In the genomic region with DNA sequence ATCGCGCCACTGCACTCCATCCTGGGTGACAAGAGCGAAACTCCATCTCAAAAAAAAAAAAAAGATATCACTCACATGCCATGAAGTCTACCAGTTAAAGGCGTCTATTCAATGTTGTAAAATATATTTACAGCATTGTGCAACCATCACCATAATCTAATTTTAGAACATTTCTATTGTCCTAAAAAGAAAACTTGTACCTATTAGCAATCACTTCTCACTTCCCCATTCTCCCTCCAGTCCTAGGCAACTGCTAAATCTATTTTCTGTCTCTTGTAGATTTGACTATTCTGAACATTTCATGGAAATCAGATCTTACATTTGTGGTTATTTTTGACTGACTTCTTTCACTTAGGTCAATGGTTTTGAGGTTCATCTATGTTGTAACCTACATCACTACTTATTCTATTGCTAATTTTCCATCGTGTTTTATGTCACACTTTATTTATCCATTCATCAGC, we compare ENCODE assay signal across 10 cellular contexts. TPM values are rescaled to one million over a fixed set of nuclear protein-coding genes. Genes with fewer than 3 reads are reported as not detected.
DNase-seq lines count a peak whose midpoint lies in the region; ATAC-seq and TF ChIP-seq lines count a peak whose summit lies in the region.
"Had no signal": no experiment of that assay in that cellular context is flagged by ENCODE, and none has a peak within 500 bp of the region (broad histone marks: within the 10 kb centered on the region; RNA-seq: fewer than 3 reads in every experiment).

No MANE protein-coding gene starts in this region.

- in situ Hi-C loops in mammary epithelial cell (cut with MboI; ENCODE audit: low sequenced_read_pairs in 2 of 2), result no loop called here

- no peak for TF ChIP-seq CTCF in mammary epithelial cell (conservative IDR thresholded peaks at IDR 0.05 in 1 of 2, IDR thresholded peaks at IDR 0.05 in 1 of 2; ENCODE audit: extremely low read depth in 1 of 2, insufficient read depth in 1 of 2, low read depth in 1 of 2, low read length in 2 of 2)

- H3K4me1 ChIP-seq in mammary epithelial cell (ENCODE audit: insufficient read depth, low read length), result no peaks in the 10 kb centered on the region

- no peak overlapping the region for H3K4me3 ChIP-seq in mammary epithelial cell (replicated peaks in 1 of 3; ENCODE audit: insufficient read depth in 1 of 3, low read depth in 2 of 3, low read length in 3 of 3)
- H3K4me3 ChIP-seq: PC-9 had no signal

- CTCF ChIA-PET in mammary epithelial cell (lab: Charles Lee; ENCODE audit: low non-redundant PET), result no interaction called here

- H3K27ac ChIP-seq in mammary epithelial cell (ENCODE audit: insufficient read depth, low read depth, low read length), result no peak overlapping the region
- H3K27ac ChIP-seq: PC-9 had no signal

- intact Hi-C loops in mammary epithelial cell (cut with micrococcal nuclease), result no loop called here

- H3K9me3 Mint-ChIP-seq in activated naive CD8-positive, alpha-beta T cell (ENCODE audit: low read depth), result no peaks in the 10 kb centered on the region

- no peaks in the 10 kb centered on the region for H3K27me3 ChIP-seq in mammary epithelial cell (ENCODE audit: insufficient read depth, low read length)

- H3K27ac Mint-ChIP-seq in activated naive CD8-positive, alpha-beta T cell, result peak overlapping the region; percentile 7

- no peak overlapping the region for H3K9ac ChIP-seq in mammary epithelial cell (ENCODE audit: insufficient read depth, low read length)

- no peaks in the 10 kb centered on the region for H3K79me2 ChIP-seq in mammary epithelial cell (ENCODE audit: insufficient read depth, low read length)

- H2AFZ ChIP-seq in mammary epithelial cell (ENCODE audit: low read depth, low read length), result no peak overlapping the region
- H2AFZ ChIP-seq: PC-9 had no signal

- no TSS peak for BruUV-seq in mammary epithelial cell (replicated peaks; lab: Mats Ljungman, UMichigan)

- peaks cover 14% of the 10 kb centered on the region for H3K4me1 Mint-ChIP-seq in activated naive CD8-positive, alpha-beta T cell (ENCODE audit: low read depth)

- no peaks in the 10 kb centered on the region for H4K20me1 ChIP-seq in mammary epithelial cell (ENCODE audit: insufficient read depth, low read length)

- no peaks in the 10 kb centered on the region for H3K27me3 Mint-ChIP-seq in activated naive CD8-positive, alpha-beta T cell

- no peak for DNase-seq in mammary epithelial cell
- DNase-seq in central memory CD4-positive, alpha-beta T cell, result no peak
- no peak for DNase-seq in NCI-H2196 treated with DMSO at 0.1 percent for 48 hours (lab: John Stamatoyannopoulos, UW; ENCODE audit: unreplicated experiment)
- DNase-seq in kidney glomerular epithelial cell (lab: John Stamatoyannopoulos, UW), result no peak
- DNase-seq: activated CD8-positive, alpha-beta memory T cell treated with anti-CD3 and anti-CD28 coated beads, Interleukin-2, amount 50 U/mL, for 48 hours; PC-9 had no signal

- no peaks in the 10 kb centered on the region for H3K36me3 ChIP-seq in mammary epithelial cell (ENCODE audit: insufficient read depth, low read length)

- dilution Hi-C loops in mammary epithelial cell (cut with HindIII; ENCODE audit: low sequenced_read_pairs), result no loop called here

- peak; percentile 91 for ATAC-seq in GM18499 (IDR thresholded peaks at IDR 0.05; ENCODE audit: insufficient read depth, unreplicated experiment)
- peak; percentile 95 for ATAC-seq in GM21423 (IDR thresholded peaks at IDR 0.05; ENCODE audit: unreplicated experiment)
- ATAC-seq in HG03175 (IDR thresholded peaks at IDR 0.05; ENCODE audit: unreplicated experiment), result peak; percentile 90

- H3K4me3 Mint-ChIP-seq in activated naive CD8-positive, alpha-beta T cell, result no peak overlapping the region

- no peaks in the 10 kb centered on the region for H3K9me3 ChIP-seq in mammary epithelial cell (replicated peaks; ENCODE audit: insufficient read depth, low read length)

- no peak overlapping the region for H3K4me2 ChIP-seq in mammary epithelial cell (ENCODE audit: insufficient read depth, low read depth, low read length)
- H3K4me2 ChIP-seq: PC-9 had no signal

- H3K36me3 Mint-ChIP-seq in activated naive CD8-positive, alpha-beta T cell, result peaks cover 3% of the 10 kb centered on the region

- 97% methylated on average over 2 of the region's 5 CpGs for WGBS in mammary epithelial cell (ENCODE audit: low coverage, missing lambda C conversion rate)

RNA-seq across cellular contexts. Expression of a gene that starts 25.2 kb away (rescaled TPM):
- 10 to 100 TPM in 1 of 2 donors, 1 to 10 TPM in 1; 9.6 to 12.0 TPM for total RNA-seq in mammary epithelial cell
- 2.2 TPM for polyA plus RNA-seq in mammary epithelial cell
- polyA minus RNA-seq in mammary epithelial cell, result 1.2 TPM
